9 cellular contexts compared by ENCODE assay signal in genomic region chr12:39620664-39621658, GRCh38. TPM values are rescaled to one million over a fixed set of nuclear protein-coding genes. Genes with fewer than 3 reads are reported as not detected.
A peak's percentile ranks its signal among the peaks of the same experiment; 100 is the strongest.
DNase-seq lines count a peak whose midpoint lies in the region; ATAC-seq and TF ChIP-seq lines count a peak whose summit lies in the region.
"Had no signal": no experiment of that assay in that cellular context is flagged by ENCODE, and none has a peak within 500 bp of the region (broad histone marks: within the 10 kb centered on the region; RNA-seq: fewer than 3 reads in every experiment).

No MANE protein-coding gene starts in this region.

- intact Hi-C loops in mammary epithelial cell (cut with micrococcal nuclease) (loop anchor here (5.0 kb wide), 1 partner anchor 304 kb away; no protein-coding TSS in a partner anchor), transverse colon (cut with DNase I; ENCODE audit: low total_unique reads) (no loop called here)
- intact Hi-C loops in naive thymus-derived CD4-positive, alpha-beta T cell (cut with micrococcal nuclease): loop anchor here (1.0 to 2.0 kb wide), 6 partner anchors 8 to 486 kb away; partner anchors contain the start of genes KIF21A (in 1 of the 2) and SLC2A13 (in 1 of the 2)

- DNase-seq in GM13977 (ENCODE audit: low spot score) (peak; percentile 37), HFF-Myc (ENCODE audit: extremely low read depth, low read depth) (no peak), RWPE2 (ENCODE audit: low spot score) (no peak), mammary epithelial cell (no peak), transverse colon (peak; percentile 16), COLO668 (lab: John Stamatoyannopoulos, UW; ENCODE audit: unreplicated experiment) (no peak)
- DNase-seq in naive thymus-derived CD4-positive, alpha-beta T cell: peak in 7 of 9 donors; percentile 26 to 61 (median 41)

- H3K4me3 ChIP-seq in HFF-Myc (replicated peaks; ENCODE audit: low read depth, low read length) (peak overlapping the region; percentile 43), RWPE2 (ENCODE audit: severe bottlenecking) (peak overlapping the region; percentile 37), mammary epithelial cell (replicated peaks in 1 of 3; ENCODE audit: insufficient read depth in 1 of 3, low read depth in 2 of 3, low read length in 3 of 3) (peak overlapping the region; percentile 60 to 79 (median 64)), transverse colon (peak overlapping the region in 3 of 4 donors; percentile 24 to 52 (median 33))
- H3K4me3 ChIP-seq in naive thymus-derived CD4-positive, alpha-beta T cell (ENCODE audit: low read length): peak overlapping the region; percentile 70

- WGBS in mammary epithelial cell (ENCODE audit: low coverage, missing lambda C conversion rate): 60% methylated on average over 11 of the region's 11 CpGs
- WGBS in transverse colon (ENCODE audit: low coverage in 1 of 2), 2 donors: 33 to 58% methylated on average over 3 to 11 of the region's 11 CpGs

- no peaks in the 10 kb centered on the region for H3K9me3 Mint-ChIP-seq in naive thymus-derived CD4-positive, alpha-beta T cell
- H3K9me3 Mint-ChIP-seq: stimulated activated naive CD8-positive, alpha-beta T cell treated with anti-CD3 and anti-CD28 coated beads, Interleukin-15, Interleukin-2, amounts not matched to agents 100 ng/mL and 50 ng/mL, for 24 hours had no signal

- H3K27ac ChIP-seq in RWPE2 (ENCODE audit: poor library complexity, severe bottlenecking): peak overlapping the region; percentile 17
- H3K27ac ChIP-seq in mammary epithelial cell (ENCODE audit: insufficient read depth, low read depth, low read length): peak overlapping the region; percentile 37
- H3K27ac ChIP-seq in naive thymus-derived CD4-positive, alpha-beta T cell (ENCODE audit: low read depth, low read length): peak overlapping the region; percentile 91
- H3K27ac ChIP-seq in transverse colon: peak overlapping the region; percentile 79 to 83 (median 80)

- peaks cover 0 to 24% (median 0%) of the 10 kb centered on the region in 5 donors for H3K36me3 Mint-ChIP-seq in naive thymus-derived CD4-positive, alpha-beta T cell

- H3K79me2 ChIP-seq in mammary epithelial cell (ENCODE audit: insufficient read depth, low read length): no peaks in the 10 kb centered on the region

- dilution Hi-C loops in mammary epithelial cell (cut with HindIII; ENCODE audit: low sequenced_read_pairs): no loop called here

- no peak for TF ChIP-seq CTCF in GM13977 (IDR thresholded peaks at IDR 0.05; ENCODE audit: extremely low read depth, insufficient read depth, missing control alignments)
- TF ChIP-seq CTCF in HFF-Myc (IDR thresholded peaks at IDR 0.05; ENCODE audit: low read depth, low read length, missing control alignments): no peak
- no peak for TF ChIP-seq CTCF in RWPE2 (IDR thresholded peaks at IDR 0.05; ENCODE audit: poor library complexity, severe bottlenecking)
- no peak for TF ChIP-seq CTCF in mammary epithelial cell (conservative IDR thresholded peaks at IDR 0.05 in 1 of 2, IDR thresholded peaks at IDR 0.05 in 1 of 2; ENCODE audit: extremely low read depth in 1 of 2, insufficient read depth in 1 of 2, low read depth in 1 of 2, low read length in 2 of 2)
- no peak for TF ChIP-seq CTCF in transverse colon (IDR thresholded peaks at IDR 0.05)

- H3K27ac Mint-ChIP-seq in naive thymus-derived CD4-positive, alpha-beta T cell: peak overlapping the region in 1 of 9 donors; percentile 94
- H3K27ac Mint-ChIP-seq: stimulated activated naive CD8-positive, alpha-beta T cell treated with anti-CD3 and anti-CD28 coated beads, Interleukin-15, Interleukin-2, amounts not matched to agents 100 ng/mL and 50 ng/mL, for 24 hours had no signal

- ATAC-seq in RWPE2 (ENCODE audit: low read depth): no peak
- peak; percentile 21 for ATAC-seq in naive thymus-derived CD4-positive, alpha-beta T cell
- ATAC-seq in GM21737 (IDR thresholded peaks at IDR 0.05; ENCODE audit: unreplicated experiment): no peak

- POLR2A ChIA-PET in naive thymus-derived CD4-positive, alpha-beta T cell (lab: Charles Lee): interaction anchor here (0.6 to 4.3 kb wide), 16 partner anchors 9 to 119 kb away, joined by 3 to 69 read pairs (median 5); no protein-coding TSS in a partner anchor

- no peaks in the 10 kb centered on the region for H4K20me1 ChIP-seq in mammary epithelial cell (ENCODE audit: insufficient read depth, low read length)

- H3K4me2 ChIP-seq in mammary epithelial cell (ENCODE audit: insufficient read depth, low read depth, low read length): peak overlapping the region; percentile 95

- CTCF ChIA-PET in mammary epithelial cell (lab: Charles Lee; ENCODE audit: low non-redundant PET): interaction anchor here (0.6 kb wide), 1 partner anchor 71 kb away, joined by 3 read pairs; no protein-coding TSS in a partner anchor
- CTCF ChIA-PET in naive thymus-derived CD4-positive, alpha-beta T cell (lab: Charles Lee): interaction anchor here (0.6 to 2.4 kb wide), 5 partner anchors 10 to 70 kb away, joined by 3 to 22 read pairs (median 10); no protein-coding TSS in a partner anchor

- no TSS peak for BruUV-seq in mammary epithelial cell (replicated peaks; lab: Mats Ljungman, UMichigan)

- no peaks in the 10 kb centered on the region for H3K36me3 ChIP-seq in RWPE2 (ENCODE audit: low read depth)
- H3K36me3 ChIP-seq in mammary epithelial cell (ENCODE audit: insufficient read depth, low read length): no peaks in the 10 kb centered on the region
- no peaks in the 10 kb centered on the region for H3K36me3 ChIP-seq in naive thymus-derived CD4-positive, alpha-beta T cell (ENCODE audit: control insufficient read depth in 2 of 3, insufficient read depth in 3 of 3, low read length in 3 of 3)
- no peaks in the 10 kb centered on the region for H3K36me3 ChIP-seq in transverse colon

- H3K4me1 ChIP-seq in RWPE2 (ENCODE audit: insufficient read depth, poor library complexity, severe bottlenecking): peaks cover 5% of the 10 kb centered on the region
- H3K4me1 ChIP-seq in mammary epithelial cell (ENCODE audit: insufficient read depth, low read length): peaks cover 12% of the 10 kb centered on the region
- peaks cover 27 to 35% of the 10 kb centered on the region in 2 donors for H3K4me1 ChIP-seq in naive thymus-derived CD4-positive, alpha-beta T cell (ENCODE audit: control insufficient read depth in 2 of 2, insufficient read depth in 2 of 2, low read length in 2 of 2)
- peaks cover 0 to 8% (median 4%) of the 10 kb centered on the region in 4 donors for H3K4me1 ChIP-seq in transverse colon

- H3K27me3 ChIP-seq in RWPE2 (ENCODE audit: insufficient read depth, poor library complexity, severe bottlenecking) (no peaks in the 10 kb centered on the region), mammary epithelial cell (ENCODE audit: insufficient read depth, low read length) (no peaks in the 10 kb centered on the region), transverse colon (no peaks in the 10 kb centered on the region)
- H3K27me3 ChIP-seq in naive thymus-derived CD4-positive, alpha-beta T cell (ENCODE audit: control insufficient read depth in 2 of 2, insufficient read depth in 2 of 2, low read length in 2 of 2): no peaks in the 10 kb centered on the region

- H3K4me1 Mint-ChIP-seq in naive thymus-derived CD4-positive, alpha-beta T cell: peaks cover 16 to 57% (median 40%) of the 10 kb centered on the region in 7 donors

- H3K9me3 ChIP-seq in RWPE2 (ENCODE audit: severe bottlenecking) (no peaks in the 10 kb centered on the region), mammary epithelial cell (replicated peaks; ENCODE audit: insufficient read depth, low read length) (no peaks in the 10 kb centered on the region), transverse colon (no peaks in the 10 kb centered on the region)
- H3K9me3 ChIP-seq in naive thymus-derived CD4-positive, alpha-beta T cell (ENCODE audit: control insufficient read depth in 2 of 3, low read length in 3 of 3): no peaks in the 10 kb centered on the region

- in situ Hi-C loops in GM13977 (cut with MboI; ENCODE audit: low pct_unique_long_range_greater_than_20kb, low sequenced_read_pairs, unreplicated experiment): loop anchor here (25.0 kb wide), 1 partner anchor 491 kb away; the partner anchor contains the start of gene SLC2A13
- in situ Hi-C loops in mammary epithelial cell (cut with MboI; ENCODE audit: low sequenced_read_pairs in 2 of 2): no loop called here
- in situ Hi-C loops in transverse colon (cut with MboI; ENCODE audit: low pct_ligation_motif_present in 1 of 4, low pct_unique_long_range_greater_than_20kb in 1 of 4, low sequenced_read_pairs in 3 of 4): no loop called here

- TF ChIP-seq EP300 in transverse colon (IDR thresholded peaks at IDR 0.05; ENCODE audit: low read depth): no peak

- TF ChIP-seq POLR2A in transverse colon (IDR thresholded peaks at IDR 0.05): no peak

- H3K27me3 Mint-ChIP-seq in naive thymus-derived CD4-positive, alpha-beta T cell: no peaks in the 10 kb centered on the region
- H3K27me3 Mint-ChIP-seq: stimulated activated naive CD8-positive, alpha-beta T cell treated with anti-CD3 and anti-CD28 coated beads, Interleukin-15, Interleukin-2, amounts not matched to agents 100 ng/mL and 50 ng/mL, for 24 hours had no signal

- H3K4me3 Mint-ChIP-seq in naive thymus-derived CD4-positive, alpha-beta T cell: no peak overlapping the region

- H3K9ac ChIP-seq in mammary epithelial cell (ENCODE audit: insufficient read depth, low read length): peak overlapping the region; percentile 74

- peak overlapping the region; percentile 97 for H2AFZ ChIP-seq in mammary epithelial cell (ENCODE audit: low read depth, low read length)

RNA-seq across cellular contexts. Expression of gene ABCD2, which starts 1.4 kb away (rescaled TPM):
- under 1 TPM in 1 of 2 donors, not detected in 1; under 0.01 TPM for total RNA-seq in mammary epithelial cell
- 0.05 TPM for polyA plus RNA-seq in mammary epithelial cell
- not detected for polyA minus RNA-seq in mammary epithelial cell
- 10 to 100 TPM in 3 of 5 experiments, 1 to 10 TPM in 2; 7.7 to 32.9 (median 21.0) TPM for total RNA-seq in naive thymus-derived CD4-positive, alpha-beta T cell
- polyA plus RNA-seq in naive thymus-derived CD4-positive, alpha-beta T cell: 10 to 100 TPM in 1 of 2 donors, 1 to 10 TPM in 1; 7.1 to 10.7 TPM
- 1 to 10 TPM in 1 of 4 donors, under 1 TPM in 2, not detected in 1; 0.37 to 1.9 (median 0.55) TPM for total RNA-seq in transverse colon

Comparison
In these comparisons a context has a peak if more than half of its experiments do, and no peak if none do; other contexts are left out.
1. DNase-seq: peak in GM13977 (single experiment), naive thymus-derived CD4-positive, alpha-beta T cell (7 of 9) and transverse colon (single experiment); none in HFF-Myc (single experiment), RWPE2 (single experiment), mammary epithelial cell (single experiment) and COLO668 (single experiment).
2. H3K27ac ChIP-seq: peak in every context shown above with its lines; median percentile 91 in naive thymus-derived CD4-positive, alpha-beta T cell; 80 in transverse colon; 37 in mammary epithelial cell; 17 in RWPE2.
3. Peak in every context shown above with its lines, with median percentiles within 50 percentile points of each other: H3K4me3 ChIP-seq.